ENCODE assay signal across 30 cellular contexts in genomic region chr6:168599769-168600330, GRCh38.
"Had no signal": no experiment of that assay in that cellular context is flagged by ENCODE, and none has a peak within 500 bp of the region (broad histone marks: within the 10 kb centered on the region; RNA-seq: fewer than 3 reads in every experiment).

No MANE protein-coding gene starts in this region.

- H3K4me1 ChIP-seq: colonic mucosa, esophagus muscularis mucosa, foreskin keratinocyte, gastroesophageal sphincter, heart left ventricle, left lung, neural progenitor cell, prostate gland, right atrium auricular region, stomach, tibial nerve, upper lobe of right lung, uterus had no signal

- DNase-seq: colonic mucosa; effector CD8-positive, alpha-beta T cell; endodermal cell; foreskin keratinocyte; heart left ventricle; left cardiac atrium; left lung; mammary epithelial cell; mesendoderm; nucleus accumbens; stimulated activated CD4-positive, alpha-beta T cell treated with anti-CD3 and anti-CD28 coated beads, Interleukin-2, amount 100 ng/mL, for 24 hours; stimulated activated CD4-positive, alpha-beta T cell treated with anti-CD3 and anti-CD28 coated beads, Interleukin-4, amount 100 ng/mL, for 24 hours; stimulated activated naive CD4-positive, alpha-beta T cell treated with Interleukin-2 at 50 U/mL for 16 hours; stomach; substantia nigra; upper lobe of right lung had no signal

- H3K27me3 Mint-ChIP-seq: dendritic cell treated with granulocyte-macrophage colony-stimulating factor and Interleukin-4, amounts not matched to agents 40 ng/mL and 50 ng/mL, for 4 days had no signal

- H3K4me3 Mint-ChIP-seq: dendritic cell treated with granulocyte-macrophage colony-stimulating factor and Interleukin-4, amounts not matched to agents 40 ng/mL and 50 ng/mL, for 4 days; endodermal cell; naive thymus-derived CD8-positive, alpha-beta T cell; neural progenitor cell; stimulated activated effector memory CD8-positive, alpha-beta T cell treated with anti-CD3 and anti-CD28 coated beads, Interleukin-12 subunit alpha, Interleukin-12 subunit beta, amount 100 ng/mL, for 72 hours had no signal

- H3K9me3 ChIP-seq: colonic mucosa, esophagus muscularis mucosa, heart left ventricle, prostate gland, stomach, thoracic aorta, upper lobe of right lung, uterus had no signal

- H3K4me2 ChIP-seq: hepatocyte, neural progenitor cell had no signal

- H3K36me3 Mint-ChIP-seq: naive thymus-derived CD8-positive, alpha-beta T cell; neural progenitor cell had no signal

- H3K27ac Mint-ChIP-seq: dendritic cell treated with granulocyte-macrophage colony-stimulating factor and Interleukin-4, amounts not matched to agents 40 ng/mL and 50 ng/mL, for 4 days; endodermal cell; naive thymus-derived CD8-positive, alpha-beta T cell; neural progenitor cell had no signal

- H3K36me3 ChIP-seq: colonic mucosa, left lung, neural progenitor cell, prostate gland, right atrium auricular region, upper lobe of right lung, uterus had no signal

- H3K4me3 ChIP-seq: colonic mucosa, esophagus muscularis mucosa, gastroesophageal sphincter, heart left ventricle, hepatocyte, left lung, neural progenitor cell, prostate gland, right atrium auricular region, stomach, thoracic aorta, tibial nerve, upper lobe of right lung, uterus had no signal

- ATAC-seq: foreskin keratinocyte; gastroesophageal sphincter; heart left ventricle; left cardiac atrium; left lung; naive thymus-derived CD8-positive, alpha-beta T cell; sciatic nerve; stimulated activated effector memory CD8-positive, alpha-beta T cell treated with anti-CD3 and anti-CD28 coated beads, Interleukin-12 subunit alpha, Interleukin-12 subunit beta, amount 100 ng/mL, for 72 hours had no signal

- H3K9me3 Mint-ChIP-seq: neural progenitor cell had no signal

- H3K9ac ChIP-seq: neural progenitor cell had no signal

- H3K27ac ChIP-seq: colonic mucosa, epithelial cell of prostate, esophagus muscularis mucosa, foreskin keratinocyte, gastroesophageal sphincter, heart left ventricle, hepatocyte, left lung, neural progenitor cell, prostate gland, right atrium auricular region, tibial nerve, upper lobe of right lung had no signal

- H2AFZ ChIP-seq: hepatocyte, neural progenitor cell had no signal

- H3K4me1 Mint-ChIP-seq: endodermal cell; stimulated activated effector memory CD8-positive, alpha-beta T cell treated with anti-CD3 and anti-CD28 coated beads, Interleukin-12 subunit alpha, Interleukin-12 subunit beta, amount 100 ng/mL, for 72 hours had no signal

- H3K27me3 ChIP-seq: colonic mucosa, esophagus muscularis mucosa, foreskin keratinocyte, gastroesophageal sphincter, neural progenitor cell, right atrium auricular region, stomach, tibial nerve, upper lobe of right lung, uterus had no signal
